ENCODE assay signal across 21 cellular contexts in the genomic region with DNA sequence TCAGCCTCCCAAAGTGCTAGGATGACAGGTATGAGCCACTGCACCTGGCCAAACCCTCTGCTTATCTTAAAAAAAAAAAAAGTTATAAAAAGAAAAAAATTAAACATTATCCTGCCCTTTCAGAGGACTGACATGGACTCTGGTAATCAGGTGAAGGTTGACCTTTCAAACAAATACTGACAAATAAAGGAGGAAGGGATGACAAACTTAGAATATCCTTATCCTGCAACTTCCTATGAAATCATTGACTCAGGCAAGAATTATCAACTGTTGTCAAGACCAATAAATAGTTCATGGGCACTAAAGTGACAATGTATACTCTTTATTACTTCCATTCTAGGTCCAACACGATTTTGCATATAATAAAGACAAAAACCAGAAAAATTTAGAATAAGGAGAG.
A peak's percentile ranks its signal among the peaks of the same experiment; 100 is the strongest.
DNase-seq lines count a peak whose midpoint lies in the region; ATAC-seq, FAIRE-seq and TF ChIP-seq lines count a peak whose summit lies in the region.
"Had no signal": no experiment of that assay in that cellular context is flagged by ENCODE, and none has a peak within 500 bp of the region (broad histone marks: within the 10 kb centered on the region; RNA-seq: fewer than 3 reads in every experiment).

No MANE protein-coding gene starts in this region.

- H3K9me3 ChIP-seq in A549 (no peaks in the 10 kb centered on the region), small intestine (ENCODE audit: control insufficient read depth, low read depth) (no peaks in the 10 kb centered on the region)
- no peaks in the 10 kb centered on the region for H3K9me3 ChIP-seq in CD8-positive, alpha-beta T cell (ENCODE audit: low read length)
- no peaks in the 10 kb centered on the region for H3K9me3 ChIP-seq in effector memory CD4-positive, alpha-beta T cell (ENCODE audit: control insufficient read depth, low read length)
- H3K9me3 ChIP-seq: BE2C, BLaER1, Caco-2 had no signal

- H3K27ac ChIP-seq in A549, result no peak overlapping the region
- no peak overlapping the region for H3K27ac ChIP-seq in small intestine (ENCODE audit: low read depth in 1 of 2, low read length in 1 of 2)
- H3K27ac ChIP-seq in CD8-positive, alpha-beta T cell (ENCODE audit: low read depth, low read length), result no peak overlapping the region
- no peak overlapping the region for H3K27ac ChIP-seq in effector memory CD4-positive, alpha-beta T cell (ENCODE audit: insufficient read depth, low read length, poor library complexity, severe bottlenecking)
- H3K27ac ChIP-seq: 22Rv1, BLaER1 had no signal

- H3K4me1 ChIP-seq in A549 (peaks cover 13% of the 10 kb centered on the region), small intestine (ENCODE audit: control insufficient read depth in 2 of 2, insufficient read depth in 1 of 2, low read depth in 1 of 2, low read length in 1 of 2) (peaks cover 0 to 2% of the 10 kb centered on the region in 2 donors)
- H3K4me1 ChIP-seq in CD8-positive, alpha-beta T cell (ENCODE audit: insufficient read depth, low read length), result no peaks in the 10 kb centered on the region
- H3K4me1 ChIP-seq in effector memory CD4-positive, alpha-beta T cell (ENCODE audit: control insufficient read depth, insufficient read depth, low read length, poor library complexity, severe bottlenecking), result no peaks in the 10 kb centered on the region

- H3K27me3 Mint-ChIP-seq in CD8-positive, alpha-beta T cell (ENCODE audit: low read depth), result no peaks in the 10 kb centered on the region
- H3K27me3 Mint-ChIP-seq: CD4-positive, alpha-beta memory T cell; CD4-positive, CD25-positive, alpha-beta regulatory T cell had no signal

- TF ChIP-seq RAD21 in A549 (conservative IDR thresholded peaks at IDR 0.05 in 1 of 2, IDR thresholded peaks at IDR 0.05 in 1 of 2), result no peak

- H3K36me3 ChIP-seq in small intestine (ENCODE audit: control insufficient read depth in 2 of 2, insufficient read depth in 2 of 2, low read length in 2 of 2), result peaks cover 0 to 2% of the 10 kb centered on the region in 2 donors
- no peaks in the 10 kb centered on the region for H3K36me3 ChIP-seq in CD8-positive, alpha-beta T cell (ENCODE audit: insufficient read depth, low read length)
- no peaks in the 10 kb centered on the region for H3K36me3 ChIP-seq in effector memory CD4-positive, alpha-beta T cell (ENCODE audit: control insufficient read depth, insufficient read depth, low read length)
- H3K36me3 ChIP-seq: BE2C had no signal

- FAIRE-seq in A549 (lab: Jason Lieb, UNC), result peak; percentile 28
- no peak for FAIRE-seq in small intestine (lab: Jason Lieb, UNC)
- FAIRE-seq: D721Med, G401.6, GM12891, GM19239 had no signal

- CTCF ChIA-PET in A549 (lab: Yijun Ruan, JAX), result no interaction called here
- CTCF ChIA-PET in CD8-positive, alpha-beta T cell (lab: Charles Lee), result no interaction called here

- no peaks in the 10 kb centered on the region for H3K27me3 ChIP-seq in small intestine (ENCODE audit: control insufficient read depth in 2 of 2, insufficient read depth in 2 of 2, low read length in 2 of 2)
- no peaks in the 10 kb centered on the region for H3K27me3 ChIP-seq in CD8-positive, alpha-beta T cell (ENCODE audit: insufficient read depth, low read length)
- no peaks in the 10 kb centered on the region for H3K27me3 ChIP-seq in effector memory CD4-positive, alpha-beta T cell (replicated peaks; ENCODE audit: control insufficient read depth, insufficient read depth, low read length, poor library complexity, severe bottlenecking)
- H3K27me3 ChIP-seq: BE2C, BLaER1 had no signal

- intact Hi-C loops in left colon (cut with DNase I, micrococcal nuclease), result no loop called here
- intact Hi-C loops in CD8-positive, alpha-beta T cell (cut with DNase I, micrococcal nuclease), result no loop called here

- no peak overlapping the region for H3K27ac Mint-ChIP-seq in CD8-positive, alpha-beta T cell
- H3K27ac Mint-ChIP-seq: CD14-positive monocyte; CD4-positive, alpha-beta memory T cell; CD4-positive, CD25-positive, alpha-beta regulatory T cell had no signal

- H3K4me1 Mint-ChIP-seq in CD8-positive, alpha-beta T cell (ENCODE audit: low read depth), result no peaks in the 10 kb centered on the region

- WGBS in A549 (ENCODE audit: missing lambda C conversion rate), result 27% methylated on average over 1 of the region's 1 CpG
- 8 to 66% (median 30%) methylated on average over 1 of the region's 1 CpG for WGBS in small intestine, 3 donors

- DNase-seq in A549 (ENCODE audit: low read depth in 1 of 2, low spot score in 1 of 2), result no peak
- DNase-seq in left colon, result no peak
- DNase-seq in small intestine, result peak; percentile 15
- no peak for DNase-seq in CD8-positive, alpha-beta T cell
- no peak for DNase-seq in effector memory CD4-positive, alpha-beta T cell
- DNase-seq: ACHN; BE2C; C1 segment of cervical spinal cord; Caco-2; Calu3; CD4-positive, alpha-beta memory T cell; CD4-positive, CD25-positive, alpha-beta regulatory T cell; DMS79 treated with DMSO at 0.1 percent for 48 hours; GF-D8 had no signal

- H3K4me3 ChIP-seq in A549 (no peak overlapping the region), small intestine (ENCODE audit: low read depth in 1 of 2, low read length in 2 of 2) (no peak overlapping the region)
- H3K4me3 ChIP-seq in CD8-positive, alpha-beta T cell (ENCODE audit: low read depth, low read length), result no peak overlapping the region
- H3K4me3 ChIP-seq in effector memory CD4-positive, alpha-beta T cell (ENCODE audit: insufficient read depth, low read depth, low read length, poor library complexity, severe bottlenecking), result no peak overlapping the region
- H3K4me3 ChIP-seq: BLaER1 had no signal

- no peaks in the 10 kb centered on the region for H3K9me3 Mint-ChIP-seq in CD8-positive, alpha-beta T cell
- H3K9me3 Mint-ChIP-seq: CD4-positive, alpha-beta memory T cell; CD4-positive, CD25-positive, alpha-beta regulatory T cell had no signal

- H3K36me3 Mint-ChIP-seq in CD8-positive, alpha-beta T cell, result peaks cover 5% of the 10 kb centered on the region

- POLR2A ChIA-PET in A549 (lab: Yijun Ruan, JAX), result no interaction called here
- POLR2A ChIA-PET in CD8-positive, alpha-beta T cell (lab: Charles Lee), result no interaction called here

- no peak for TF ChIP-seq POLR2A in A549 (IDR thresholded peaks at IDR 0.05; ENCODE audit: low read length)

- TF ChIP-seq EP300 in A549 (IDR thresholded peaks at IDR 0.05), result no peak

- H3K4me2 ChIP-seq in A549, result no peak overlapping the region
- H3K4me2 ChIP-seq: BLaER1 had no signal

- H3K4me3 Mint-ChIP-seq in CD8-positive, alpha-beta T cell, result no peak overlapping the region
- H3K4me3 Mint-ChIP-seq: CD14-positive monocyte; CD4-positive, alpha-beta memory T cell; CD4-positive, CD25-positive, alpha-beta regulatory T cell had no signal

- ATAC-seq in A549 (no peak), left colon (peak; percentile 71)
- ATAC-seq in CD8-positive, alpha-beta T cell, result no peak

- TF ChIP-seq CTCF in A549 (IDR thresholded peaks at IDR 0.05), result no peak
- no peak for TF ChIP-seq CTCF in CD8-positive, alpha-beta T cell (IDR thresholded peaks at IDR 0.05)

TF ChIP-seq in A549, 52 proteins besides CTCF, POLR2A, EP300 and RAD21:
- TF ChIP-seq NPAS2 (CRISPR knock-in tag; IDR thresholded peaks at IDR 0.05; ENCODE audit: borderline replicate concordance), result no peak
- TF ChIP-seq FOXS1 (CRISPR knock-in tag; IDR thresholded peaks at IDR 0.05), result no peak
- TF ChIP-seq ZNF302 (CRISPR knock-in tag; IDR thresholded peaks at IDR 0.05), result no peak
- TF ChIP-seq, protein P1, sequence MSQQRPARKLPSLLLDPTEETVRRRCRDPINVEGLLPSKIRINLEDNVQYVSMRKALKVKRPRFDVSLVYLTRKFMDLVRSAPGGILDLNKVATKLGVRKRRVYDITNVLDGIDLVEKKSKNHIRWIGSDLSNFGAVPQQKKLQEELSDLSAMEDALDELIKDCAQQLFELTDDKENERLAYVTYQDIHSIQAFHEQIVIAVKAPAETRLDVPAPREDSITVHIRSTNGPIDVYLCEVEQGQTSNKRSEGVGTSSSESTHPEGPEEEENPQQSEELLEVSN (IDR thresholded peaks at IDR 0.05; ENCODE audit: borderline replicate concordance, low read depth), result no peak
